In the genomic region with DNA sequence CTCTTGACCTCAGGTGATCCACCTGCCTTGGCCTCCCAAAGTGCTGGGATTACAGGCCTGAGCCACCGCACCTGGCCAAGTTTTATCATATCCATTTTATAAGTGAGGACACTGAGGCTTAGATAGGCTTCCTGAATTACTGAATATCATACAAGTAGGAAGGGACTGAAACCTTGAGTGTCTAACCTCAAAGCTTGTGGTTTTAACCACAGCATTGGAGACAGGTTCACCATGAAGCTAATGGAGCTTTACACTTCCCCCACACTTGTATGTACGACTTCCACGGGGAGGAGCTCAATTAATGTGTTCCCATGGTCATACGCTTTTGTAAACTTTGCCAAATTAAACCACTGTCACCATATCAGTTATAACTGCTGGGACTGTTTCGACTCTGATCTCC, we compare ENCODE assay signal across 1 cellular context.
TF ChIP-seq lines count a peak whose summit lies in the region.

No MANE protein-coding gene starts in this region.

TF ChIP-seq in GM12878, 131 proteins besides CTCF, POLR2A, EP300 and RAD21:
- TF ChIP-seq, protein P1, sequence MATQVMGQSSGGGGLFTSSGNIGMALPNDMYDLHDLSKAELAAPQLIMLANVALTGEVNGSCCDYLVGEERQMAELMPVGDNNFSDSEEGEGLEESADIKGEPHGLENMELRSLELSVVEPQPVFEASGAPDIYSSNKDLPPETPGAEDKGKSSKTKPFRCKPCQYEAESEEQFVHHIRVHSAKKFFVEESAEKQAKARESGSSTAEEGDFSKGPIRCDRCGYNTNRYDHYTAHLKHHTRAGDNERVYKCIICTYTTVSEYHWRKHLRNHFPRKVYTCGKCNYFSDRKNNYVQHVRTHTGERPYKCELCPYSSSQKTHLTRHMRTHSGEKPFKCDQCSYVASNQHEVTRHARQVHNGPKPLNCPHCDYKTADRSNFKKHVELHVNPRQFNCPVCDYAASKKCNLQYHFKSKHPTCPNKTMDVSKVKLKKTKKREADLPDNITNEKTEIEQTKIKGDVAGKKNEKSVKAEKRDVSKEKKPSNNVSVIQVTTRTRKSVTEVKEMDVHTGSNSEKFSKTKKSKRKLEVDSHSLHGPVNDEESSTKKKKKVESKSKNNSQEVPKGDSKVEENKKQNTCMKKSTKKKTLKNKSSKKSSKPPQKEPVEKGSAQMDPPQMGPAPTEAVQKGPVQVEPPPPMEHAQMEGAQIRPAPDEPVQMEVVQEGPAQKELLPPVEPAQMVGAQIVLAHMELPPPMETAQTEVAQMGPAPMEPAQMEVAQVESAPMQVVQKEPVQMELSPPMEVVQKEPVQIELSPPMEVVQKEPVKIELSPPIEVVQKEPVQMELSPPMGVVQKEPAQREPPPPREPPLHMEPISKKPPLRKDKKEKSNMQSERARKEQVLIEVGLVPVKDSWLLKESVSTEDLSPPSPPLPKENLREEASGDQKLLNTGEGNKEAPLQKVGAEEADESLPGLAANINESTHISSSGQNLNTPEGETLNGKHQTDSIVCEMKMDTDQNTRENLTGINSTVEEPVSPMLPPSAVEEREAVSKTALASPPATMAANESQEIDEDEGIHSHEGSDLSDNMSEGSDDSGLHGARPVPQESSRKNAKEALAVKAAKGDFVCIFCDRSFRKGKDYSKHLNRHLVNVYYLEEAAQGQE (IDR thresholded peaks at IDR 0.05; ENCODE audit: low read depth, low read length) = no peak
- peak; percentile 23; the same call in 1 of the 2 replicates for TF ChIP-seq RUNX3 (IDR thresholded peaks at IDR 0.05; ENCODE audit: low read length)
- no peak for TF ChIP-seq TBL1XR1 (IDR thresholded peaks at IDR 0.05; ENCODE audit: low read depth, low read length)
TF ChIP-seq in GM12878: peak in this region for 1.
